In the genomic region with DNA sequence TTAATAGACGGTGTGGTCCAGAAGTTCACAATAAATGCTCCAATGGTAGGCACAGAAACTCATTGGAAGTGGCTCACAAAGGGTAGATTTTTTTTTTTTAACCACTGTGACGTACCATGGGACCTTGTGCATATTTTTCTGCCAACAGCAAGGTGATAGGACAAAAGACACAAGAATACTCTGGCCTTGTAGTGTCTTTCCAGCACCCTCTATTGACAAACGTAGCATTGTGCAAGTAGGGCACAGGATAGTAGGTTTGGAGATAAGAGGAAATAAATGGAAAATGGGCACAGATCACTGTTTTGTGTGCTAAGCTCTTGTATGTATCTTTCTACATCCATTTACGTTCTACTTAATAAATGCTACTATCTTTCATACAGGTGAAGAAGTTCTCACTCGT, we compare ENCODE assay signal across 9 cellular contexts.
A peak's percentile ranks its signal among the peaks of the same experiment; 100 is the strongest.
DNase-seq lines count a peak whose midpoint lies in the region; ATAC-seq and TF ChIP-seq lines count a peak whose summit lies in the region.
"Had no signal": no experiment of that assay in that cellular context is flagged by ENCODE, and none has a peak within 500 bp of the region (broad histone marks: within the 10 kb centered on the region; RNA-seq: fewer than 3 reads in every experiment).

No MANE protein-coding gene starts in this region.

- H3K36me3 ChIP-seq in OCI-LY1 (ENCODE audit: insufficient read depth, low read length) = no peaks in the 10 kb centered on the region

- H3K9ac ChIP-seq in OCI-LY1 (ENCODE audit: low read length) = no peak overlapping the region

- H3K4me3 ChIP-seq in OCI-LY1 (ENCODE audit: low read depth, low read length, poor library complexity, severe bottlenecking) (no peak overlapping the region), skeletal muscle cell (ENCODE audit: low read depth, low read length) (no peak overlapping the region)
- H3K4me3 ChIP-seq: body of pancreas had no signal

- no peaks in the 10 kb centered on the region for H4K20me1 ChIP-seq in OCI-LY1 (ENCODE audit: insufficient read depth, low read length)

- H3K9me3 ChIP-seq in OCI-LY1 (ENCODE audit: low read length) = no peaks in the 10 kb centered on the region
- H3K9me3 ChIP-seq: body of pancreas had no signal

- no peak overlapping the region for H3K27ac ChIP-seq in OCI-LY1 (ENCODE audit: low read depth, low read length, poor library complexity, severe bottlenecking)
- H3K27ac ChIP-seq: body of pancreas had no signal

- H3K79me2 ChIP-seq in OCI-LY1 (ENCODE audit: insufficient read depth, low read length) = no peaks in the 10 kb centered on the region

- no peaks in the 10 kb centered on the region for H3F3A ChIP-seq in OCI-LY1 (ENCODE audit: insufficient read depth, low read length)

- H3K9me2 ChIP-seq in OCI-LY1 (ENCODE audit: low read depth, low read length) = no peaks in the 10 kb centered on the region

- H3K4me1 ChIP-seq in OCI-LY1 (ENCODE audit: insufficient read depth, low read length, severe bottlenecking) = no peaks in the 10 kb centered on the region
- H3K4me1 ChIP-seq: body of pancreas had no signal

- H3K27me3 ChIP-seq in OCI-LY1 (ENCODE audit: insufficient read depth, low read length) = no peaks in the 10 kb centered on the region
- H3K27me3 ChIP-seq: body of pancreas had no signal

- DNase-seq in NCI-H1417 (lab: John Stamatoyannopoulos, UW) (peak in 2 of 3 experiments; percentile 4 to 62), NCI-H1417 treated with DMSO at 0.1 percent for 48 hours (lab: John Stamatoyannopoulos, UW) (no peak), fibroblast of the conjunctiva (ENCODE audit: low read depth) (peak; percentile 16), skeletal muscle cell (ENCODE audit: low read depth) (peak; percentile 9), NCI-H510A (lab: John Stamatoyannopoulos, UW) (no peak), activated gamma-delta T cell treated with Interleukin-2 at 50 U/mL for 16 hours (no peak)
- DNase-seq: body of pancreas had no signal

- no peak for ATAC-seq in HG03565 (IDR thresholded peaks at IDR 0.05; ENCODE audit: unreplicated experiment)
- ATAC-seq: body of pancreas had no signal

- no peak overlapping the region for H3K4me2 ChIP-seq in OCI-LY1 (ENCODE audit: low read length)

- TF ChIP-seq CTCF in OCI-LY1 (IDR thresholded peaks at IDR 0.05; ENCODE audit: low read length) = peak; percentile 34; the same call in 1 of the 2 replicates

- no peak overlapping the region for H2AFZ ChIP-seq in OCI-LY1 (ENCODE audit: low read length)

Comparison
In these comparisons a context has a peak if more than half of its experiments do, and no peak if none do; other contexts are left out.
1. DNase-seq: peak in NCI-H1417 (2 of 3), fibroblast of the conjunctiva (single experiment) and skeletal muscle cell (single experiment); none in NCI-H1417 treated with DMSO at 0.1 percent for 48 hours (single experiment), NCI-H510A (single experiment) and activated gamma-delta T cell treated with Interleukin-2 at 50 U/mL for 16 hours (single experiment).